In the genomic region with DNA sequence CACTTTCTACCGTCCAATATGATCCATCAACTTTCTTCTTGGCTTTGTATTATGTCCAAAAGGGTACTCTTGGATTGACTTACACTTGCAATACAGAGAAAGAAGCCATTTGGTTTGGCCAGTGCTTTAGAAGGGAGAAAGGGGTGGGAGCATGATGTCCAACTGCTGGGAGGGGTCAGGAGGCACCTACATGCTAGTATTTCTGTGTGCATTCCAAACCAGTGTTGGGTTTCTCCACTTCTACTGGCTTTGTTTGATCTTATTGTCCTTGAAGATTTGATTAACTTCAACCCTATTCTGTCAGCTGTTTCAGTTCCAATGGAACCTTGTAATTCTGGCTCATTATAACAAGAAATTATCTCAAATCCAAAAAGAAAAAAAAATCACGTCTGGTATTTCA, we compare ENCODE assay signal across 2 cellular contexts.
TF ChIP-seq lines count a peak whose summit lies in the region.

No MANE protein-coding gene starts in this region.

TF ChIP-seq in SK-N-SH treated with all-trans-retinoic acid at 6 μM for 48 hours, 23 proteins besides CTCF, POLR2A, EP300 and RAD21 (continued from another document):
- TF ChIP-seq, protein P1, sequence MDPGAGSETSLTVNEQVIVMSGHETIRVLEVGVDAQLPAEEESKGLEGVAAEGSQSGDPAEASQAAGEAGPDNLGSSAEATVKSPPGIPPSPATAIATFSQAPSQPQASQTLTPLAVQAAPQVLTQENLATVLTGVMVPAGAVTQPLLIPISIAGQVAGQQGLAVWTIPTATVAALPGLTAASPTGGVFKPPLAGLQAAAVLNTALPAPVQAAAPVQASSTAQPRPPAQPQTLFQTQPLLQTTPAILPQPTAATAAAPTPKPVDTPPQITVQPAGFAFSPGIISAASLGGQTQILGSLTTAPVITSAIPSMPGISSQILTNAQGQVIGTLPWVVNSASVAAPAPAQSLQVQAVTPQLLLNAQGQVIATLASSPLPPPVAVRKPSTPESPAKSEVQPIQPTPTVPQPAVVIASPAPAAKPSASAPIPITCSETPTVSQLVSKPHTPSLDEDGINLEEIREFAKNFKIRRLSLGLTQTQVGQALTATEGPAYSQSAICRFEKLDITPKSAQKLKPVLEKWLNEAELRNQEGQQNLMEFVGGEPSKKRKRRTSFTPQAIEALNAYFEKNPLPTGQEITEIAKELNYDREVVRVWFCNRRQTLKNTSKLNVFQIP (CRISPR knock-in tag; IDR thresholded peaks at IDR 0.05; ENCODE audit: borderline replicate concordance, low read depth), result no peak
- TF ChIP-seq ZNF70 (CRISPR knock-in tag; IDR thresholded peaks at IDR 0.05) (no peak), CSDC2 (CRISPR knock-in tag; IDR thresholded peaks at IDR 0.05) (no peak), OSR1 (CRISPR knock-in tag; IDR thresholded peaks at IDR 0.05) (no peak), ZFP30 (CRISPR knock-in tag; IDR thresholded peaks at IDR 0.05) (no peak)

TF ChIP-seq in SK-N-SH, 30 proteins besides CTCF, POLR2A, EP300 and RAD21 (continued from another document):
- TF ChIP-seq, protein P2, sequence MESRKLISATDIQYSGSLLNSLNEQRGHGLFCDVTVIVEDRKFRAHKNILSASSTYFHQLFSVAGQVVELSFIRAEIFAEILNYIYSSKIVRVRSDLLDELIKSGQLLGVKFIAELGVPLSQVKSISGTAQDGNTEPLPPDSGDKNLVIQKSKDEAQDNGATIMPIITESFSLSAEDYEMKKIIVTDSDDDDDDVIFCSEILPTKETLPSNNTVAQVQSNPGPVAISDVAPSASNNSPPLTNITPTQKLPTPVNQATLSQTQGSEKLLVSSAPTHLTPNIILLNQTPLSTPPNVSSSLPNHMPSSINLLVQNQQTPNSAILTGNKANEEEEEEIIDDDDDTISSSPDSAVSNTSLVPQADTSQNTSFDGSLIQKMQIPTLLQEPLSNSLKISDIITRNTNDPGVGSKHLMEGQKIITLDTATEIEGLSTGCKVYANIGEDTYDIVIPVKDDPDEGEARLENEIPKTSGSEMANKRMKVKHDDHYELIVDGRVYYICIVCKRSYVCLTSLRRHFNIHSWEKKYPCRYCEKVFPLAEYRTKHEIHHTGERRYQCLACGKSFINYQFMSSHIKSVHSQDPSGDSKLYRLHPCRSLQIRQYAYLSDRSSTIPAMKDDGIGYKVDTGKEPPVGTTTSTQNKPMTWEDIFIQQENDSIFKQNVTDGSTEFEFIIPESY (IDR thresholded peaks at IDR 0.05; ENCODE audit: borderline replicate concordance, low read depth), result no peak
